In the genomic region with DNA sequence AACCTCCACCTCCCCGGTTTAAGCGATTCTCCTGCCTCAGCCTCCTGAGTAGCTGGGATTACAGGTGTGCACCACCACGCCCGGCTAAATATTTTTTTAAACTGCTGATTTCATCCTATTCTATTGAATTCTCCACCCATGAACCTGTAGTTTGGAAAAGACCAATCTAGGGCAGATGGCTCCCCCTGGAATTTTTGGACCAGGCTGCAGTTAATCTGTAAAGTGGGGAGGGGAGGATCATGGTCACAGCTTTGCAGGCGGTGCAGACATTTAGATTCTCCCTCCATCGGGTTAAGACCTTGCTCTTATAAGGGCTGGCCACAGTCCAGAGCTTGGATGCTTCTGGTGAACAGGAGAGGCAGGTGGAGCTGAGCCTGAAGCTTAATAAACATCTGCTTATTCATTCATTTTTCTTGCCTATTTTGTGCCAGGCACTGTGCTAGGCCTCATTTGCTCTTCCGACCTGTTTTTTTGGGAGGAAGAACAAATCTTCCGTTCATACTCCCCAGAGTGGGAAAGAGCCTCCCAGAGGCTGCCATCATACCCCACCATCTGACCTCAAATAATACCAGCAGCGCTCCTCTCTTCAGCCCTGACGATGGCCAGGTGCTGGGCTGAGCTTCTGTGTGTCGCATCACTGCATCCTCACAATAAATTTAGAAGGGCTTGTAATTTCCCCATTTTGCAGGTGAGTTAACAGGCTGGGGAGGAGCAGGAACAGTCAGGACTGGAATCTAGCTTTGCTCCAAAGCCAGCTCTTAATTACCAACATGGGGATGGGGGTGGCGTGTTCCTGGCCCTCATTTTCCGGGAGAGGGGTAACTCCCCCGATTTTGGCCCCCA, we compare ENCODE assay signal across 8 cellular contexts. TPM values are rescaled to one million over a fixed set of nuclear protein-coding genes. Genes with fewer than 3 reads are reported as not detected.
DNase-seq lines count a peak whose midpoint lies in the region; ATAC-seq, FAIRE-seq and TF ChIP-seq lines count a peak whose summit lies in the region.

No MANE protein-coding gene starts in this region.

- H3K36me3 Mint-ChIP-seq in activated T-helper 2 cell treated with anti-CD3 and anti-CD28 coated beads, Interferon-gamma antibody, Interleukin-2, Interleukin-4, amounts not matched to agents 10 μg/mL and 5 μg/mL and 100 μg/mL, durations not matched to agents 14 hours and 24 hours and 36 hours (ENCODE audit: low read depth): peaks cover 43% of the 10 kb centered on the region

- H3F3A ChIP-seq in PC-9 (ENCODE audit: insufficient read depth, low read depth): peaks cover 26% of the 10 kb centered on the region; the same call in 1 of the 2 replicates

- FAIRE-seq in HepG2 (lab: Jason Lieb, UNC): no peak

- CTCF ChIA-PET in HepG2 (lab: Yijun Ruan, JAX; ENCODE audit: low intra/inter-chr PET ratio, low total read pairs) (no interaction called here), PC-9 (lab: Charles Lee) (interaction anchor here (0.6 kb wide), 1 partner anchor 661 kb away, joined by 3 read pairs; no protein-coding TSS in a partner anchor)

- TF ChIP-seq CTCF in heart right ventricle (IDR thresholded peaks at IDR 0.05) (no peak), HepG2 (CRISPR knock-in tag; IDR thresholded peaks at IDR 0.05) (no peak), upper lobe of right lung (IDR thresholded peaks at IDR 0.05) (no peak), PC-9 (conservative IDR thresholded peaks at IDR 0.05) (no peak)

- peak overlapping the region; percentile 62 for H3K27ac Mint-ChIP-seq in activated T-helper 2 cell treated with anti-CD3 and anti-CD28 coated beads, Interferon-gamma antibody, Interleukin-2, Interleukin-4, amounts not matched to agents 10 μg/mL and 5 μg/mL and 100 μg/mL, durations not matched to agents 14 hours and 24 hours and 36 hours

- TF ChIP-seq RAD21 in HepG2 (CRISPR knock-in tag; IDR thresholded peaks at IDR 0.05): no peak

- H3K9me2 ChIP-seq in PC-9 (ENCODE audit: insufficient read depth): no peaks in the 10 kb centered on the region

- WGBS in heart right ventricle, 2 donors: 38 to 39% methylated on average over 14 of the region's 14 CpGs
- 76% methylated on average over 11 of the region's 14 CpGs for WGBS in HepG2 (ENCODE audit: low lambda C conversion rate)

- H3K79me2 ChIP-seq in HepG2 (ENCODE audit: insufficient read depth, low read length) (peaks cover 34% of the 10 kb centered on the region), PC-9 (ENCODE audit: low read depth) (peaks cover 42% of the 10 kb centered on the region)

- H3K9me3 Mint-ChIP-seq in activated T-helper 2 cell treated with anti-CD3 and anti-CD28 coated beads, Interferon-gamma antibody, Interleukin-2, Interleukin-4, amounts not matched to agents 10 μg/mL and 5 μg/mL and 100 μg/mL, durations not matched to agents 14 hours and 24 hours and 36 hours: no peaks in the 10 kb centered on the region

- no peak overlapping the region for H2AFZ ChIP-seq in HepG2 (ENCODE audit: low read length)
- H2AFZ ChIP-seq in PC-9: no peak overlapping the region

- no peak for DNase-seq in heart right ventricle
- DNase-seq in Right ventricle myocardium superior: no peak
- no peak for DNase-seq in activated T-helper 2 cell treated with anti-CD3 and anti-CD28 coated beads, Interferon-gamma antibody, Interleukin-2, Interleukin-4, amounts not matched to agents 10 μg/mL and 5 μg/mL and 100 μg/mL, durations not matched to agents 14 hours and 24 hours and 36 hours (ENCODE audit: low spot score)
- no peak for DNase-seq in HepG2 (ENCODE audit: low spot score)
- no peak for DNase-seq in upper lobe of right lung
- DNase-seq in stimulated activated CD4-positive, alpha-beta T cell treated with anti-CD3 and anti-CD28 coated beads, Interleukin-4, amount 100 ng/mL, for 1 hour: no peak
- DNase-seq in PC-9: no peak

- H3K4me3 ChIP-seq in heart right ventricle (peak overlapping the region; percentile 77 to 98 (median 88)), HepG2 (replicated peaks in 1 of 3; ENCODE audit: insufficient read depth in 1 of 3, low read depth in 2 of 3, low read length in 3 of 3) (peak overlapping the region; percentile 78 to 96 (median 96)), upper lobe of right lung (peak overlapping the region; percentile 75), PC-9 (no peak overlapping the region)

- H3K27me3 ChIP-seq in heart right ventricle (no peaks in the 10 kb centered on the region), HepG2 (ENCODE audit: control insufficient read depth in 1 of 2, insufficient read depth in 2 of 2, low read length in 2 of 2) (no peaks in the 10 kb centered on the region; a peak in 1 of 5 replicates), upper lobe of right lung (no peaks in the 10 kb centered on the region), PC-9 (ENCODE audit: insufficient read depth, low read depth) (no peaks in the 10 kb centered on the region)

- no TSS peak for BruUV-seq in HepG2 (replicated peaks; lab: Mats Ljungman, UMichigan)
- BruUV-seq in PC-9 (replicated peaks; lab: Mats Ljungman, UMichigan): no TSS peak

- H3K27ac ChIP-seq in heart right ventricle (peak overlapping the region in 9 of 10 donors; percentile 83 to 92 (median 89)), HepG2 (ENCODE audit: extremely low read length, insufficient read depth, low read length) (peak overlapping the region; percentile 76), upper lobe of right lung (peak overlapping the region; percentile 64), PC-9 (no peak overlapping the region)

- intact Hi-C loops in heart right ventricle (cut with DNase I): no loop called here
- intact Hi-C loops in Right ventricle myocardium superior (cut with DNase I): no loop called here
- intact Hi-C loops in activated T-helper 2 cell treated with anti-CD3 and anti-CD28 coated beads, Interferon-gamma antibody, Interleukin-2, Interleukin-4, amounts not matched to agents 10 μg/mL and 5 μg/mL and 100 μg/mL, durations not matched to agents 14 hours and 24 hours and 36 hours (cut with micrococcal nuclease): loop anchor here (10.0 kb wide), 1 partner anchor 392 kb away; a partner anchor contains a TSS
- intact Hi-C loops in HepG2 (cut with micrococcal nuclease; ENCODE audit: unreplicated experiment): no loop called here
- intact Hi-C loops in upper lobe of right lung (cut with DNase I): no loop called here
- intact Hi-C loops in PC-9 (cut with micrococcal nuclease; ENCODE audit: unreplicated experiment): no loop called here

- no peaks in the 10 kb centered on the region for H4K20me1 ChIP-seq in HepG2 (ENCODE audit: insufficient read depth, low read length)
- H4K20me1 ChIP-seq in PC-9 (ENCODE audit: insufficient read depth): peaks cover 8% of the 10 kb centered on the region; the same call in 1 of the 2 replicates

- H3K9ac ChIP-seq in HepG2 (ENCODE audit: insufficient read depth, low read depth, low read length): peak overlapping the region; percentile 86

- POLR2A ChIA-PET in HepG2 (lab: Yijun Ruan, JAX): interaction anchor here (0.7 to 1.1 kb wide), 5 partner anchors 9 to 185 kb away, joined by 3 to 5 read pairs (median 4); a partner anchor contains a TSS
- POLR2A ChIA-PET in PC-9 (lab: Charles Lee; ENCODE audit: unreplicated experiment): interaction anchor here (0.6 to 0.7 kb wide), 2 partner anchors 16 to 172 kb away, joined by 3 to 4 read pairs; no protein-coding TSS in a partner anchor

- H3K9me3 ChIP-seq in heart right ventricle (no peaks in the 10 kb centered on the region), HepG2 (ENCODE audit: low read length) (no peaks in the 10 kb centered on the region), upper lobe of right lung (no peaks in the 10 kb centered on the region), PC-9 (ENCODE audit: insufficient read depth, low read depth) (no peaks in the 10 kb centered on the region)

- H3K4me1 Mint-ChIP-seq in activated T-helper 2 cell treated with anti-CD3 and anti-CD28 coated beads, Interferon-gamma antibody, Interleukin-2, Interleukin-4, amounts not matched to agents 10 μg/mL and 5 μg/mL and 100 μg/mL, durations not matched to agents 14 hours and 24 hours and 36 hours (ENCODE audit: low read depth): peaks cover 34% of the 10 kb centered on the region

- no peak for ATAC-seq in heart right ventricle
- no peak for ATAC-seq in Right ventricle myocardium superior (ENCODE audit: poor library complexity)
- no peak for ATAC-seq in HepG2
- ATAC-seq in upper lobe of right lung: no peak
- ATAC-seq in GM18861 (IDR thresholded peaks at IDR 0.05; ENCODE audit: unreplicated experiment): no peak

- H3K27me3 Mint-ChIP-seq in activated T-helper 2 cell treated with anti-CD3 and anti-CD28 coated beads, Interferon-gamma antibody, Interleukin-2, Interleukin-4, amounts not matched to agents 10 μg/mL and 5 μg/mL and 100 μg/mL, durations not matched to agents 14 hours and 24 hours and 36 hours (ENCODE audit: low read depth): no peaks in the 10 kb centered on the region

- H3K4me1 ChIP-seq in heart right ventricle (peaks cover 19 to 58% (median 43%) of the 10 kb centered on the region in 9 donors), HepG2 (ENCODE audit: insufficient read depth, low read length) (peaks cover 51% of the 10 kb centered on the region), upper lobe of right lung (peaks cover 40% of the 10 kb centered on the region), PC-9 (replicated peaks; ENCODE audit: insufficient read depth) (peaks cover 8% of the 10 kb centered on the region)

- in situ Hi-C loops in HepG2 (cut with HindIII; ENCODE audit: extremely low pct_ligation_motif_present, low pct_unique_long_range_greater_than_20kb): no loop called here

- 0 out of 4 replicates have a peak, but pooled peaks of 1 of the 2 experiments have one; percentile 14 for TF ChIP-seq POLR2A in HepG2 (IDR thresholded peaks at IDR 0.05; ENCODE audit: insufficient read depth in 1 of 2, low read depth in 2 of 2, low read length in 2 of 2)

- peak overlapping the region; percentile 78 for H3K4me3 Mint-ChIP-seq in activated T-helper 2 cell treated with anti-CD3 and anti-CD28 coated beads, Interferon-gamma antibody, Interleukin-2, Interleukin-4, amounts not matched to agents 10 μg/mL and 5 μg/mL and 100 μg/mL, durations not matched to agents 14 hours and 24 hours and 36 hours (ENCODE audit: low read depth)

- peaks cover 0 to 27% (median 8%) of the 10 kb centered on the region in 9 donors for H3K36me3 ChIP-seq in heart right ventricle
- peaks cover 0 to 10% of the 10 kb centered on the region in 2 experiments; a peak in 2 of 5 replicates for H3K36me3 ChIP-seq in HepG2 (replicated peaks in 1 of 2; ENCODE audit: control insufficient read depth in 1 of 2, insufficient read depth in 2 of 2, low read length in 2 of 2)
- peaks cover 13% of the 10 kb centered on the region for H3K36me3 ChIP-seq in upper lobe of right lung
- H3K36me3 ChIP-seq in PC-9 (ENCODE audit: low read depth): peaks cover 6% of the 10 kb centered on the region

- no peak for TF ChIP-seq EP300 in HepG2 (IDR thresholded peaks at IDR 0.05; ENCODE audit: low read depth in 2 of 2, low read length in 2 of 2)
- no peak for TF ChIP-seq EP300 in HepG2 (CRISPR knock-in tag; IDR thresholded peaks at IDR 0.05; ENCODE audit: borderline replicate concordance)

- H3K4me2 ChIP-seq in HepG2 (ENCODE audit: low read depth, low read length) (peak overlapping the region; percentile 82), PC-9 (no peak overlapping the region)

RNA-seq across cellular contexts. Expression of a gene that starts 0.9 kb away (rescaled TPM):
- 10 to 100 TPM; 12.1 to 20.0 (median 13.3) TPM for total RNA-seq in heart right ventricle
- 10 to 100 TPM; 15.3 to 29.6 TPM for polyA plus RNA-seq in heart right ventricle
- 20.5 TPM for total RNA-seq in Right ventricle myocardium superior
- 7.2 and 8.1 TPM in 2 replicates for total RNA-seq in activated T-helper 2 cell treated with anti-CD3 and anti-CD28 coated beads, Interferon-gamma antibody, Interleukin-2, Interleukin-4, amounts not matched to agents 10 μg/mL and 5 μg/mL and 100 μg/mL, durations not matched to agents 14 hours and 24 hours and 36 hours
- total RNA-seq in HepG2 (2016; rRNA removed; fragmentation: Illumina TruSeq; extraction: Trizol): 7.0 and 8.8 TPM in 2 replicates
- 10.8 and 12.3 TPM in 2 replicates for total RNA-seq in HepG2 (2016; cell fraction: cytosol; rRNA removed; fragmentation: Illumina TruSeq; extraction: Trizol; ENCODE audit: low read depth)
- 4.5 and 9.6 TPM in 2 replicates for total RNA-seq in HepG2 (2016; cell fraction: insoluble cytoplasmic fraction; rRNA removed; fragmentation: Illumina TruSeq; extraction: Trizol)
- 15.2 and 19.5 TPM in 2 replicates for total RNA-seq in HepG2 (2016; cell fraction: membrane; rRNA removed; fragmentation: Illumina TruSeq; extraction: Trizol)
- 4.3 and 4.4 TPM in 2 replicates for total RNA-seq in HepG2 (2016; cell fraction: nucleus; rRNA removed; fragmentation: Illumina TruSeq; extraction: Trizol)
- 4.7 and 6.2 TPM in 2 replicates for polyA plus RNA-seq in HepG2 (2011; rRNA removed)
- polyA plus RNA-seq in HepG2 (2011; cell fraction: cytosol; rRNA removed): 3.2 and 6.1 TPM in 2 replicates
- polyA plus RNA-seq in HepG2 (2011; cell fraction: nucleus; rRNA removed): 12.9 and 13.3 TPM in 2 replicates
- polyA plus RNA-seq in HepG2 (2012): 4.6 and 4.9 TPM in 2 replicates
- polyA plus RNA-seq in HepG2 (2016; cell fraction: cytosol; fragmentation: Illumina TruSeq; extraction: Trizol; ENCODE audit: low read depth): 17.8 and 22.3 TPM in 2 replicates
- polyA plus RNA-seq in HepG2 (2016; cell fraction: insoluble cytoplasmic fraction; fragmentation: Illumina TruSeq; extraction: Trizol; ENCODE audit: low read depth): 10.6 and 16.4 TPM in 2 replicates
- 23.8 and 25.2 TPM in 2 replicates for polyA plus RNA-seq in HepG2 (2016; cell fraction: membrane; fragmentation: Illumina TruSeq; extraction: Trizol; ENCODE audit: low read depth)
- polyA plus RNA-seq in HepG2 (2016; cell fraction: nucleus; fragmentation: Illumina TruSeq; extraction: Trizol; ENCODE audit: insufficient read depth, low read depth): 20.2 and 22.7 TPM in 2 replicates
- 4.4 and 6.2 TPM in 2 replicates for polyA minus RNA-seq in HepG2 (2011; rRNA and poly(A)+ RNA removed; ENCODE audit: low replicate concordance)
- polyA minus RNA-seq in HepG2 (2011; cell fraction: cytosol; rRNA and poly(A)+ RNA removed): 1.8 and 3.4 TPM in 2 replicates
- polyA minus RNA-seq in HepG2 (2011; cell fraction: nucleus; rRNA and poly(A)+ RNA removed): 2.2 and 3.9 TPM in 2 replicates
- 11.1 TPM for total RNA-seq in upper lobe of right lung
- 3.2 and 6.7 TPM in 2 replicates for total RNA-seq in PC-9 (2021)

RNA-seq across cellular contexts. Expression of a gene that starts 3.7 kb away (rescaled TPM):
- 10 to 100 TPM in 1 of 10 donors, 1 to 10 TPM in 9; 4.0 to 15.6 (median 6.5) TPM for total RNA-seq in heart right ventricle
- 10 to 100 TPM in 1 of 2 donors, 1 to 10 TPM in 1; 5.6 to 10.8 TPM for polyA plus RNA-seq in heart right ventricle
- total RNA-seq in Right ventricle myocardium superior: 7.1 TPM
- total RNA-seq in activated T-helper 2 cell treated with anti-CD3 and anti-CD28 coated beads, Interferon-gamma antibody, Interleukin-2, Interleukin-4, amounts not matched to agents 10 μg/mL and 5 μg/mL and 100 μg/mL, durations not matched to agents 14 hours and 24 hours and 36 hours: 26.6 and 27.0 TPM in 2 replicates
- total RNA-seq in HepG2 (2016; rRNA removed; fragmentation: Illumina TruSeq; extraction: Trizol): 18.4 and 19.6 TPM in 2 replicates
- total RNA-seq in HepG2 (2016; cell fraction: cytosol; rRNA removed; fragmentation: Illumina TruSeq; extraction: Trizol; ENCODE audit: low read depth): 34.0 and 35.7 TPM in 2 replicates
- total RNA-seq in HepG2 (2016; cell fraction: insoluble cytoplasmic fraction; rRNA removed; fragmentation: Illumina TruSeq; extraction: Trizol): 17.7 and 20.9 TPM in 2 replicates
- 38.4 and 42.1 TPM in 2 replicates for total RNA-seq in HepG2 (2016; cell fraction: membrane; rRNA removed; fragmentation: Illumina TruSeq; extraction: Trizol)
- 10.8 and 12.4 TPM in 2 replicates for total RNA-seq in HepG2 (2016; cell fraction: nucleus; rRNA removed; fragmentation: Illumina TruSeq; extraction: Trizol)
- 49.5 and 52.6 TPM in 2 replicates for polyA plus RNA-seq in HepG2 (2011; rRNA removed)
- 38.8 and 63.7 TPM in 2 replicates for polyA plus RNA-seq in HepG2 (2011; cell fraction: cytosol; rRNA removed)
- 31.7 and 33.0 TPM in 2 replicates for polyA plus RNA-seq in HepG2 (2011; cell fraction: nucleus; rRNA removed)
- polyA plus RNA-seq in HepG2 (2012): 36.3 and 55.4 TPM in 2 replicates
- polyA plus RNA-seq in HepG2 (2016; cell fraction: cytosol; fragmentation: Illumina TruSeq; extraction: Trizol; ENCODE audit: low read depth): 26.5 and 29.6 TPM in 2 replicates
- 17.0 and 19.4 TPM in 2 replicates for polyA plus RNA-seq in HepG2 (2016; cell fraction: insoluble cytoplasmic fraction; fragmentation: Illumina TruSeq; extraction: Trizol; ENCODE audit: low read depth)
- 31.3 and 37.7 TPM in 2 replicates for polyA plus RNA-seq in HepG2 (2016; cell fraction: membrane; fragmentation: Illumina TruSeq; extraction: Trizol; ENCODE audit: low read depth)
- polyA plus RNA-seq in HepG2 (2016; cell fraction: nucleus; fragmentation: Illumina TruSeq; extraction: Trizol; ENCODE audit: insufficient read depth, low read depth): 21.8 and 23.7 TPM in 2 replicates
- 18.8 and 71.6 TPM in 2 replicates for polyA minus RNA-seq in HepG2 (2011; rRNA and poly(A)+ RNA removed; ENCODE audit: low replicate concordance)
- 32.7 and 49.8 TPM in 2 replicates for polyA minus RNA-seq in HepG2 (2011; cell fraction: cytosol; rRNA and poly(A)+ RNA removed)
- 8.4 and 9.6 TPM in 2 replicates for polyA minus RNA-seq in HepG2 (2011; cell fraction: nucleus; rRNA and poly(A)+ RNA removed)
- total RNA-seq in upper lobe of right lung: 16.4 TPM
- total RNA-seq in PC-9 (2021): 53.5 and 81.9 TPM in 2 replicates

RNA-seq across cellular contexts. Expression of a gene that starts 6.3 kb away (rescaled TPM):
- total RNA-seq in heart right ventricle: 10 to 100 TPM; 16.6 to 24.9 (median 21.1) TPM
- 10 to 100 TPM; 16.5 to 29.9 TPM for polyA plus RNA-seq in heart right ventricle
- total RNA-seq in Right ventricle myocardium superior: 11.9 TPM
- 32.1 and 33.3 TPM in 2 replicates for total RNA-seq in activated T-helper 2 cell treated with anti-CD3 and anti-CD28 coated beads, Interferon-gamma antibody, Interleukin-2, Interleukin-4, amounts not matched to agents 10 μg/mL and 5 μg/mL and 100 μg/mL, durations not matched to agents 14 hours and 24 hours and 36 hours
- 3.0 and 4.4 TPM in 2 replicates for total RNA-seq in HepG2 (2016; rRNA removed; fragmentation: Illumina TruSeq; extraction: Trizol)
- total RNA-seq in HepG2 (2016; cell fraction: cytosol; rRNA removed; fragmentation: Illumina TruSeq; extraction: Trizol; ENCODE audit: low read depth): 4.9 and 7.2 TPM in 2 replicates
- 1.4 and 3.8 TPM in 2 replicates for total RNA-seq in HepG2 (2016; cell fraction: insoluble cytoplasmic fraction; rRNA removed; fragmentation: Illumina TruSeq; extraction: Trizol)
- total RNA-seq in HepG2 (2016; cell fraction: membrane; rRNA removed; fragmentation: Illumina TruSeq; extraction: Trizol): 6.2 and 8.6 TPM in 2 replicates
- 3.4 and 4.3 TPM in 2 replicates for total RNA-seq in HepG2 (2016; cell fraction: nucleus; rRNA removed; fragmentation: Illumina TruSeq; extraction: Trizol)
- 6.0 and 7.0 TPM in 2 replicates for polyA plus RNA-seq in HepG2 (2011; rRNA removed)
- 4.7 and 7.3 TPM in 2 replicates for polyA plus RNA-seq in HepG2 (2011; cell fraction: cytosol; rRNA removed)
- 27.6 and 35.1 TPM in 2 replicates for polyA plus RNA-seq in HepG2 (2011; cell fraction: nucleus; rRNA removed)
- 18.9 and 26.2 TPM in 2 replicates for polyA plus RNA-seq in HepG2 (2012)
- polyA plus RNA-seq in HepG2 (2016; cell fraction: cytosol; fragmentation: Illumina TruSeq; extraction: Trizol; ENCODE audit: low read depth): 32.0 and 36.6 TPM in 2 replicates
- polyA plus RNA-seq in HepG2 (2016; cell fraction: insoluble cytoplasmic fraction; fragmentation: Illumina TruSeq; extraction: Trizol; ENCODE audit: low read depth): 11.3 and 16.8 TPM in 2 replicates
- polyA plus RNA-seq in HepG2 (2016; cell fraction: membrane; fragmentation: Illumina TruSeq; extraction: Trizol; ENCODE audit: low read depth): 30.4 and 35.3 TPM in 2 replicates
- 20.0 and 25.7 TPM in 2 replicates for polyA plus RNA-seq in HepG2 (2016; cell fraction: nucleus; fragmentation: Illumina TruSeq; extraction: Trizol; ENCODE audit: insufficient read depth, low read depth)
- 7.9 and 9.8 TPM in 2 replicates for polyA minus RNA-seq in HepG2 (2011; rRNA and poly(A)+ RNA removed; ENCODE audit: low replicate concordance)
- polyA minus RNA-seq in HepG2 (2011; cell fraction: cytosol; rRNA and poly(A)+ RNA removed): 8.1 and 9.1 TPM in 2 replicates
- 7.1 and 8.8 TPM in 2 replicates for polyA minus RNA-seq in HepG2 (2011; cell fraction: nucleus; rRNA and poly(A)+ RNA removed)
- 30.7 TPM for total RNA-seq in upper lobe of right lung
- 56.6 and 64.7 TPM in 2 replicates for total RNA-seq in PC-9 (2021)

RNA-seq across cellular contexts. Expression of a gene that starts 7.7 kb away (rescaled TPM):
- total RNA-seq in heart right ventricle (100 to 1,000 TPM in 1 of 10 donors, 10 to 100 TPM in 9; 64.1 to 100 (median 72.9) TPM), Right ventricle myocardium superior (75.1 TPM), HepG2 (2016; rRNA removed; fragmentation: Illumina TruSeq; extraction: Trizol) (124 and 127 TPM in 2 replicates), upper lobe of right lung (142 TPM), PC-9 (2021) (252 and 323 TPM in 2 replicates)
- polyA plus RNA-seq in heart right ventricle (10 to 100 TPM; 75.5 to 90.2 TPM), HepG2 (2011; rRNA removed) (84.3 and 116 TPM in 2 replicates)
- 344 and 351 TPM in 2 replicates for total RNA-seq in activated T-helper 2 cell treated with anti-CD3 and anti-CD28 coated beads, Interferon-gamma antibody, Interleukin-2, Interleukin-4, amounts not matched to agents 10 μg/mL and 5 μg/mL and 100 μg/mL, durations not matched to agents 14 hours and 24 hours and 36 hours
- 22.0 and 23.9 TPM in 2 replicates for total RNA-seq in HepG2 (2016; cell fraction: cytosol; rRNA removed; fragmentation: Illumina TruSeq; extraction: Trizol; ENCODE audit: low read depth)
- total RNA-seq in HepG2 (2016; cell fraction: insoluble cytoplasmic fraction; rRNA removed; fragmentation: Illumina TruSeq; extraction: Trizol): 117 and 129 TPM in 2 replicates
- total RNA-seq in HepG2 (2016; cell fraction: membrane; rRNA removed; fragmentation: Illumina TruSeq; extraction: Trizol): 34.1 and 39.9 TPM in 2 replicates
- total RNA-seq in HepG2 (2016; cell fraction: nucleus; rRNA removed; fragmentation: Illumina TruSeq; extraction: Trizol): 67.4 and 78.0 TPM in 2 replicates
- polyA plus RNA-seq in HepG2 (2011; cell fraction: cytosol; rRNA removed): 64.9 and 87.3 TPM in 2 replicates
- 388 and 484 TPM in 2 replicates for polyA plus RNA-seq in HepG2 (2011; cell fraction: nucleus; rRNA removed)
- polyA plus RNA-seq in HepG2 (2012): 86.8 and 111 TPM in 2 replicates
- polyA plus RNA-seq in HepG2 (2016; cell fraction: cytosol; fragmentation: Illumina TruSeq; extraction: Trizol; ENCODE audit: low read depth): 10.3 TPM in 2 replicates
- 146 and 162 TPM in 2 replicates for polyA plus RNA-seq in HepG2 (2016; cell fraction: insoluble cytoplasmic fraction; fragmentation: Illumina TruSeq; extraction: Trizol; ENCODE audit: low read depth)
- 21.2 and 21.5 TPM in 2 replicates for polyA plus RNA-seq in HepG2 (2016; cell fraction: membrane; fragmentation: Illumina TruSeq; extraction: Trizol; ENCODE audit: low read depth)
- 178 and 182 TPM in 2 replicates for polyA plus RNA-seq in HepG2 (2016; cell fraction: nucleus; fragmentation: Illumina TruSeq; extraction: Trizol; ENCODE audit: insufficient read depth, low read depth)
- 124 and 144 TPM in 2 replicates for polyA minus RNA-seq in HepG2 (2011; rRNA and poly(A)+ RNA removed; ENCODE audit: low replicate concordance)
- polyA minus RNA-seq in HepG2 (2011; cell fraction: cytosol; rRNA and poly(A)+ RNA removed): 41.7 and 55.9 TPM in 2 replicates
- polyA minus RNA-seq in HepG2 (2011; cell fraction: nucleus; rRNA and poly(A)+ RNA removed): 60.4 and 76.0 TPM in 2 replicates

RNA-seq across cellular contexts. Expression of a gene that starts 22.7 kb away (rescaled TPM):
- total RNA-seq in heart right ventricle (10 to 100 TPM in 8 of 10 donors, 1 to 10 TPM in 2; 8.9 to 16.4 (median 12.2) TPM), Right ventricle myocardium superior (11.7 TPM), HepG2 (2016; rRNA removed; fragmentation: Illumina TruSeq; extraction: Trizol) (4.0 and 4.2 TPM in 2 replicates), upper lobe of right lung (9.7 TPM), PC-9 (2021) (5.4 and 7.7 TPM in 2 replicates)
- polyA plus RNA-seq in heart right ventricle (1 to 10 TPM; 6.4 to 9.9 TPM), HepG2 (2011; rRNA removed) (4.1 and 5.1 TPM in 2 replicates)
- 4.3 and 4.9 TPM in 2 replicates for total RNA-seq in activated T-helper 2 cell treated with anti-CD3 and anti-CD28 coated beads, Interferon-gamma antibody, Interleukin-2, Interleukin-4, amounts not matched to agents 10 μg/mL and 5 μg/mL and 100 μg/mL, durations not matched to agents 14 hours and 24 hours and 36 hours
- total RNA-seq in HepG2 (2016; cell fraction: cytosol; rRNA removed; fragmentation: Illumina TruSeq; extraction: Trizol; ENCODE audit: low read depth): 1.1 and 1.3 TPM in 2 replicates
- total RNA-seq in HepG2 (2016; cell fraction: insoluble cytoplasmic fraction; rRNA removed; fragmentation: Illumina TruSeq; extraction: Trizol): 3.2 and 4.6 TPM in 2 replicates
- 3.3 and 3.7 TPM in 2 replicates for total RNA-seq in HepG2 (2016; cell fraction: membrane; rRNA removed; fragmentation: Illumina TruSeq; extraction: Trizol)
- total RNA-seq in HepG2 (2016; cell fraction: nucleus; rRNA removed; fragmentation: Illumina TruSeq; extraction: Trizol): 1.9 and 2.1 TPM in 2 replicates
- polyA plus RNA-seq in HepG2 (2011; cell fraction: cytosol; rRNA removed): 2.9 and 3.0 TPM in 2 replicates
- polyA plus RNA-seq in HepG2 (2011; cell fraction: nucleus; rRNA removed): 9.8 and 12.0 TPM in 2 replicates
- polyA plus RNA-seq in HepG2 (2012): 4.6 and 5.3 TPM in 2 replicates
- 1.1 and 1.2 TPM in 2 replicates for polyA plus RNA-seq in HepG2 (2016; cell fraction: cytosol; fragmentation: Illumina TruSeq; extraction: Trizol; ENCODE audit: low read depth)
- polyA plus RNA-seq in HepG2 (2016; cell fraction: insoluble cytoplasmic fraction; fragmentation: Illumina TruSeq; extraction: Trizol; ENCODE audit: low read depth): 4.7 and 4.8 TPM in 2 replicates
- polyA plus RNA-seq in HepG2 (2016; cell fraction: membrane; fragmentation: Illumina TruSeq; extraction: Trizol; ENCODE audit: low read depth): 1.6 and 1.9 TPM in 2 replicates
- 4.1 and 5.8 TPM in 2 replicates for polyA plus RNA-seq in HepG2 (2016; cell fraction: nucleus; fragmentation: Illumina TruSeq; extraction: Trizol; ENCODE audit: insufficient read depth, low read depth)
- 2.9 and 8.2 TPM in 2 replicates for polyA minus RNA-seq in HepG2 (2011; rRNA and poly(A)+ RNA removed; ENCODE audit: low replicate concordance)
- polyA minus RNA-seq in HepG2 (2011; cell fraction: cytosol; rRNA and poly(A)+ RNA removed): 1.7 and 2.9 TPM in 2 replicates
- polyA minus RNA-seq in HepG2 (2011; cell fraction: nucleus; rRNA and poly(A)+ RNA removed): 4.8 and 5.4 TPM in 2 replicates
